In the genomic region with DNA sequence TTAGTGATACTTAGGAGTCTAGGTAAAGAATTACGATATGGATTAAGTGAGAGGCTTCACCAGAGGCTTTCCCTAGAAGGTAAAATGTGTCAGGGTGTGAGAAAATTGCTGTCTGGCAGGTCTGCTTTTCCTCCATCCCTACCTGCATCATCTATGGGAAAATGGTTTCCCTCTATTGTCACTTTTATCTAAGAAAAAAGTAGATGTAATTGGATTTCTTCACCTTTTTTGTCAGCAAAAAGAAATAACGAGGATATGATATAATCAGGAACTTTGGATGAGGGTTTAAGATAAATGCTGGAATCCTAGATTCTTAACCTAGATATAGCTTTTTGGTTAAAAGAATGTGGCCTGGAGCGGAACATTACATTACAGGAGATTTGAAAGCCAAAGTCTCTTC, we compare ENCODE assay signal across 5 cellular contexts.
"Had no signal": no experiment of that assay in that cellular context is flagged by ENCODE, and none has a peak within 500 bp of the region (broad histone marks: within the 10 kb centered on the region; RNA-seq: fewer than 3 reads in every experiment).

No MANE protein-coding gene starts in this region.

- H3K4me3 ChIP-seq: GM23338 had no signal

- H3K27me3 Mint-ChIP-seq: IgD-negative memory B cell had no signal

- H3K27ac ChIP-seq: HL-60 had no signal

- H3K9me3 Mint-ChIP-seq: GM23338, H9 had no signal

- H3K4me1 Mint-ChIP-seq: GM23338, H9, IgD-negative memory B cell had no signal

- H2AFZ ChIP-seq: GM23338 had no signal

- H3K4me3 Mint-ChIP-seq: GM23338, H9, IgD-negative memory B cell had no signal

- H3K4me2 ChIP-seq: GM23338 had no signal

- DNase-seq: H9, HCEC 1CT had no signal

- H3K36me3 Mint-ChIP-seq: IgD-negative memory B cell had no signal

- H3K27ac Mint-ChIP-seq: GM23338, H9, IgD-negative memory B cell had no signal
